Comparison of ENCODE assay signal across 2 cellular contexts in the genomic region with DNA sequence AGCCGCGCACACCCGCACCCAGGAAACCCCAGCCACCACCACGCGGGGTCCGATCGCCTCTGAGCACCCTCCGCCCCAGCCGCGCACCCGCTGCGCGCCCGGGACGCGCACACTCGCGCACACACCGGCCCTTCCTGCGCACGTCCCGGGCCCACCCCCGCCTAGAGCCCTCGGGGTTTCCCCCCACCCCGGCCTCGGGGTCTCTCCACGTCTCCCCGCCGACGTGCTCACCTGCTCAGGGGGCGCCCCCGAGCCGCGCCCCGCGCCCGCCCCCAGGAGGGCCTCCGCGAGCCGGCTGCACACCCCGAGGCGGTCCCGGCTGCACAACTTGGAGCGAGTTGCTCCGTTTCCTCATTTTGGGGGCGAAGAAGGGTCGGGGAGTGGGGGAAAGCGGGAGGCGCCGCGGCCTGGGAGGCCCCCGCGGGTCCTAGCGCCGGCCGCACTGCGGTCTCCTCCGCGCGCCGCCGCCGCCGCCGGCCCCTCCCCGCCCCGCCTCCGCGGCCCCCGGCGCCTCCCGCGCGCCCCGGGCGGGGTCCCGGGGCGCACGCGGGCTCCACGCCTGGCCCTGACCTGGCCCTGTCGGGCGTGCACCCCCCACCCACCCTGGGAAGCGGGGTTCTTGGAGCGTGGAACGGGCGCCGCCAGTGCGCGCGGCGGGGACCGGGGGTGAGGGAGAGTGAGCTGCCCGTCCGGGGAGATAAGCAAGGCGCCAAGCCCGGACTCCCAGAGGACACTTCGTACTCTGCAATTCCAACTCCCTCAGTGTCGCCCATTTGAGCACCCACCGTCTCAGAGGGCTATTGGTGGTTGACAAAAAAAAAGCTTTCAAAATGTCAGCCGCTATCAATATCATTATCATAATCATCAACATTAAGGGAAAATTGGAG.
TF ChIP-seq lines count a peak whose summit lies in the region.

A gene with protein sequence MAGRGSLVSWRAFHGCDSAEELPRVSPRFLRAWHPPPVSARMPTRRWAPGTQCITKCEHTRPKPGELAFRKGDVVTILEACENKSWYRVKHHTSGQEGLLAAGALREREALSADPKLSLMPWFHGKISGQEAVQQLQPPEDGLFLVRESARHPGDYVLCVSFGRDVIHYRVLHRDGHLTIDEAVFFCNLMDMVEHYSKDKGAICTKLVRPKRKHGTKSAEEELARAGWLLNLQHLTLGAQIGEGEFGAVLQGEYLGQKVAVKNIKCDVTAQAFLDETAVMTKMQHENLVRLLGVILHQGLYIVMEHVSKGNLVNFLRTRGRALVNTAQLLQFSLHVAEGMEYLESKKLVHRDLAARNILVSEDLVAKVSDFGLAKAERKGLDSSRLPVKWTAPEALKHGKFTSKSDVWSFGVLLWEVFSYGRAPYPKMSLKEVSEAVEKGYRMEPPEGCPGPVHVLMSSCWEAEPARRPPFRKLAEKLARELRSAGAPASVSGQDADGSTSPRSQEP (minus strand): TSS at position 444 of the 887 bp plus-strand sequence. CDS start 1,246 bp downstream, outside the sequence.

TF ChIP-seq in SK-N-SH, 30 proteins besides CTCF, POLR2A, EP300 and RAD21 (continued from another document):
- TF ChIP-seq FOXM1 (IDR thresholded peaks at IDR 0.05; ENCODE audit: low read depth) (no peak), NRF1 (IDR thresholded peaks at IDR 0.05; ENCODE audit: low read depth, low read length) (no peak), GATA2 (CRISPR knock-in tag; IDR thresholded peaks at IDR 0.05) (no peak), RXRA (IDR thresholded peaks at IDR 0.05; ENCODE audit: borderline replicate concordance, low read depth) (no peak), TEAD4 (IDR thresholded peaks at IDR 0.05; ENCODE audit: borderline replicate concordance, insufficient read depth) (no peak), GABPA (IDR thresholded peaks at IDR 0.05; ENCODE audit: low read depth) (no peak), EZH2phosphoT487 (IDR thresholded peaks at IDR 0.05; ENCODE audit: borderline replicate concordance, low read depth) (no peak), FOSL2 (IDR thresholded peaks at IDR 0.05; ENCODE audit: borderline replicate concordance, low read depth) (no peak), SIN3A (IDR thresholded peaks at IDR 0.05; ENCODE audit: borderline replicate concordance, low read depth, low read length) (no peak)
- TF ChIP-seq, protein P1, sequence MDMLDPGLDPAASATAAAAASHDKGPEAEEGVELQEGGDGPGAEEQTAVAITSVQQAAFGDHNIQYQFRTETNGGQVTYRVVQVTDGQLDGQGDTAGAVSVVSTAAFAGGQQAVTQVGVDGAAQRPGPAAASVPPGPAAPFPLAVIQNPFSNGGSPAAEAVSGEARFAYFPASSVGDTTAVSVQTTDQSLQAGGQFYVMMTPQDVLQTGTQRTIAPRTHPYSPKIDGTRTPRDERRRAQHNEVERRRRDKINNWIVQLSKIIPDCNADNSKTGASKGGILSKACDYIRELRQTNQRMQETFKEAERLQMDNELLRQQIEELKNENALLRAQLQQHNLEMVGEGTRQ (IDR thresholded peaks at IDR 0.05; ENCODE audit: borderline replicate concordance, low read depth, low read length) = no peak
- TF ChIP-seq, protein P2, sequence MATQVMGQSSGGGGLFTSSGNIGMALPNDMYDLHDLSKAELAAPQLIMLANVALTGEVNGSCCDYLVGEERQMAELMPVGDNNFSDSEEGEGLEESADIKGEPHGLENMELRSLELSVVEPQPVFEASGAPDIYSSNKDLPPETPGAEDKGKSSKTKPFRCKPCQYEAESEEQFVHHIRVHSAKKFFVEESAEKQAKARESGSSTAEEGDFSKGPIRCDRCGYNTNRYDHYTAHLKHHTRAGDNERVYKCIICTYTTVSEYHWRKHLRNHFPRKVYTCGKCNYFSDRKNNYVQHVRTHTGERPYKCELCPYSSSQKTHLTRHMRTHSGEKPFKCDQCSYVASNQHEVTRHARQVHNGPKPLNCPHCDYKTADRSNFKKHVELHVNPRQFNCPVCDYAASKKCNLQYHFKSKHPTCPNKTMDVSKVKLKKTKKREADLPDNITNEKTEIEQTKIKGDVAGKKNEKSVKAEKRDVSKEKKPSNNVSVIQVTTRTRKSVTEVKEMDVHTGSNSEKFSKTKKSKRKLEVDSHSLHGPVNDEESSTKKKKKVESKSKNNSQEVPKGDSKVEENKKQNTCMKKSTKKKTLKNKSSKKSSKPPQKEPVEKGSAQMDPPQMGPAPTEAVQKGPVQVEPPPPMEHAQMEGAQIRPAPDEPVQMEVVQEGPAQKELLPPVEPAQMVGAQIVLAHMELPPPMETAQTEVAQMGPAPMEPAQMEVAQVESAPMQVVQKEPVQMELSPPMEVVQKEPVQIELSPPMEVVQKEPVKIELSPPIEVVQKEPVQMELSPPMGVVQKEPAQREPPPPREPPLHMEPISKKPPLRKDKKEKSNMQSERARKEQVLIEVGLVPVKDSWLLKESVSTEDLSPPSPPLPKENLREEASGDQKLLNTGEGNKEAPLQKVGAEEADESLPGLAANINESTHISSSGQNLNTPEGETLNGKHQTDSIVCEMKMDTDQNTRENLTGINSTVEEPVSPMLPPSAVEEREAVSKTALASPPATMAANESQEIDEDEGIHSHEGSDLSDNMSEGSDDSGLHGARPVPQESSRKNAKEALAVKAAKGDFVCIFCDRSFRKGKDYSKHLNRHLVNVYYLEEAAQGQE (IDR thresholded peaks at IDR 0.05; ENCODE audit: low read depth, low read length) = no peak
- TF ChIP-seq, protein P3, sequence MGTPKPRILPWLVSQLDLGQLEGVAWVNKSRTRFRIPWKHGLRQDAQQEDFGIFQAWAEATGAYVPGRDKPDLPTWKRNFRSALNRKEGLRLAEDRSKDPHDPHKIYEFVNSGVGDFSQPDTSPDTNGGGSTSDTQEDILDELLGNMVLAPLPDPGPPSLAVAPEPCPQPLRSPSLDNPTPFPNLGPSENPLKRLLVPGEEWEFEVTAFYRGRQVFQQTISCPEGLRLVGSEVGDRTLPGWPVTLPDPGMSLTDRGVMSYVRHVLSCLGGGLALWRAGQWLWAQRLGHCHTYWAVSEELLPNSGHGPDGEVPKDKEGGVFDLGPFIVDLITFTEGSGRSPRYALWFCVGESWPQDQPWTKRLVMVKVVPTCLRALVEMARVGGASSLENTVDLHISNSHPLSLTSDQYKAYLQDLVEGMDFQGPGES (IDR thresholded peaks at IDR 0.05; ENCODE audit: low read depth, low read length) = no peak
- TF ChIP-seq, protein P4, sequence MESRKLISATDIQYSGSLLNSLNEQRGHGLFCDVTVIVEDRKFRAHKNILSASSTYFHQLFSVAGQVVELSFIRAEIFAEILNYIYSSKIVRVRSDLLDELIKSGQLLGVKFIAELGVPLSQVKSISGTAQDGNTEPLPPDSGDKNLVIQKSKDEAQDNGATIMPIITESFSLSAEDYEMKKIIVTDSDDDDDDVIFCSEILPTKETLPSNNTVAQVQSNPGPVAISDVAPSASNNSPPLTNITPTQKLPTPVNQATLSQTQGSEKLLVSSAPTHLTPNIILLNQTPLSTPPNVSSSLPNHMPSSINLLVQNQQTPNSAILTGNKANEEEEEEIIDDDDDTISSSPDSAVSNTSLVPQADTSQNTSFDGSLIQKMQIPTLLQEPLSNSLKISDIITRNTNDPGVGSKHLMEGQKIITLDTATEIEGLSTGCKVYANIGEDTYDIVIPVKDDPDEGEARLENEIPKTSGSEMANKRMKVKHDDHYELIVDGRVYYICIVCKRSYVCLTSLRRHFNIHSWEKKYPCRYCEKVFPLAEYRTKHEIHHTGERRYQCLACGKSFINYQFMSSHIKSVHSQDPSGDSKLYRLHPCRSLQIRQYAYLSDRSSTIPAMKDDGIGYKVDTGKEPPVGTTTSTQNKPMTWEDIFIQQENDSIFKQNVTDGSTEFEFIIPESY (IDR thresholded peaks at IDR 0.05; ENCODE audit: borderline replicate concordance, low read depth) = no peak

TF ChIP-seq in SK-N-SH treated with all-trans-retinoic acid at 6 μM for 48 hours, 23 proteins besides CTCF, POLR2A, EP300 and RAD21:
- TF ChIP-seq, protein P5, sequence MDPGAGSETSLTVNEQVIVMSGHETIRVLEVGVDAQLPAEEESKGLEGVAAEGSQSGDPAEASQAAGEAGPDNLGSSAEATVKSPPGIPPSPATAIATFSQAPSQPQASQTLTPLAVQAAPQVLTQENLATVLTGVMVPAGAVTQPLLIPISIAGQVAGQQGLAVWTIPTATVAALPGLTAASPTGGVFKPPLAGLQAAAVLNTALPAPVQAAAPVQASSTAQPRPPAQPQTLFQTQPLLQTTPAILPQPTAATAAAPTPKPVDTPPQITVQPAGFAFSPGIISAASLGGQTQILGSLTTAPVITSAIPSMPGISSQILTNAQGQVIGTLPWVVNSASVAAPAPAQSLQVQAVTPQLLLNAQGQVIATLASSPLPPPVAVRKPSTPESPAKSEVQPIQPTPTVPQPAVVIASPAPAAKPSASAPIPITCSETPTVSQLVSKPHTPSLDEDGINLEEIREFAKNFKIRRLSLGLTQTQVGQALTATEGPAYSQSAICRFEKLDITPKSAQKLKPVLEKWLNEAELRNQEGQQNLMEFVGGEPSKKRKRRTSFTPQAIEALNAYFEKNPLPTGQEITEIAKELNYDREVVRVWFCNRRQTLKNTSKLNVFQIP (CRISPR knock-in tag; IDR thresholded peaks at IDR 0.05; ENCODE audit: borderline replicate concordance, low read depth) = no peak
- TF ChIP-seq TCF4 (CRISPR knock-in tag; IDR thresholded peaks at IDR 0.05; ENCODE audit: borderline replicate concordance) = no peak
- no peak for TF ChIP-seq ISL1 (CRISPR knock-in tag; IDR thresholded peaks at IDR 0.05)
- TF ChIP-seq ZNF70 (CRISPR knock-in tag; IDR thresholded peaks at IDR 0.05) = no peak
- TF ChIP-seq CSDC2 (CRISPR knock-in tag; IDR thresholded peaks at IDR 0.05) = no peak
- TF ChIP-seq ZFP3 (CRISPR knock-in tag; IDR thresholded peaks at IDR 0.05) = no peak
- no peak for TF ChIP-seq ZNF8 (CRISPR knock-in tag; IDR thresholded peaks at IDR 0.05)
- TF ChIP-seq, protein P6, sequence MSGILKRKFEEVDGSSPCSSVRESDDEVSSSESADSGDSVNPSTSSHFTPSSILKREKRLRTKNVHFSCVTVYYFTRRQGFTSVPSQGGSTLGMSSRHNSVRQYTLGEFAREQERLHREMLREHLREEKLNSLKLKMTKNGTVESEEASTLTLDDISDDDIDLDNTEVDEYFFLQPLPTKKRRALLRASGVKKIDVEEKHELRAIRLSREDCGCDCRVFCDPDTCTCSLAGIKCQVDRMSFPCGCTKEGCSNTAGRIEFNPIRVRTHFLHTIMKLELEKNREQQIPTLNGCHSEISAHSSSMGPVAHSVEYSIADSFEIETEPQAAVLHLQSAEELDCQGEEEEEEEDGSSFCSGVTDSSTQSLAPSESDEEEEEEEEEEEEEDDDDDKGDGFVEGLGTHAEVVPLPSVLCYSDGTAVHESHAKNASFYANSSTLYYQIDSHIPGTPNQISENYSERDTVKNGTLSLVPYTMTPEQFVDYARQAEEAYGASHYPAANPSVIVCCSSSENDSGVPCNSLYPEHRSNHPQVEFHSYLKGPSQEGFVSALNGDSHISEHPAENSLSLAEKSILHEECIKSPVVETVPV (CRISPR knock-in tag; IDR thresholded peaks at IDR 0.05) = no peak
- no peak for TF ChIP-seq ZFP30 (CRISPR knock-in tag; IDR thresholded peaks at IDR 0.05)
- TF ChIP-seq RARB (CRISPR knock-in tag; IDR thresholded peaks at IDR 0.05) = no peak
- TF ChIP-seq, protein P7, sequence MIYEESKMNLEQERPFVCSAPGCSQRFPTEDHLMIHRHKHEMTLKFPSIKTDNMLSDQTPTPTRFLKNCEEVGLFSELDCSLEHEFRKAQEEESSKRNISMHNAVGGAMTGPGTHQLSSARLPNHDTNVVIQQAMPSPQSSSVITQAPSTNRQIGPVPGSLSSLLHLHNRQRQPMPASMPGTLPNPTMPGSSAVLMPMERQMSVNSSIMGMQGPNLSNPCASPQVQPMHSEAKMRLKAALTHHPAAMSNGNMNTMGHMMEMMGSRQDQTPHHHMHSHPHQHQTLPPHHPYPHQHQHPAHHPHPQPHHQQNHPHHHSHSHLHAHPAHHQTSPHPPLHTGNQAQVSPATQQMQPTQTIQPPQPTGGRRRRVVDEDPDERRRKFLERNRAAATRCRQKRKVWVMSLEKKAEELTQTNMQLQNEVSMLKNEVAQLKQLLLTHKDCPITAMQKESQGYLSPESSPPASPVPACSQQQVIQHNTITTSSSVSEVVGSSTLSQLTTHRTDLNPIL (CRISPR knock-in tag; IDR thresholded peaks at IDR 0.05; ENCODE audit: low read depth) = no peak
